In the genomic region with DNA sequence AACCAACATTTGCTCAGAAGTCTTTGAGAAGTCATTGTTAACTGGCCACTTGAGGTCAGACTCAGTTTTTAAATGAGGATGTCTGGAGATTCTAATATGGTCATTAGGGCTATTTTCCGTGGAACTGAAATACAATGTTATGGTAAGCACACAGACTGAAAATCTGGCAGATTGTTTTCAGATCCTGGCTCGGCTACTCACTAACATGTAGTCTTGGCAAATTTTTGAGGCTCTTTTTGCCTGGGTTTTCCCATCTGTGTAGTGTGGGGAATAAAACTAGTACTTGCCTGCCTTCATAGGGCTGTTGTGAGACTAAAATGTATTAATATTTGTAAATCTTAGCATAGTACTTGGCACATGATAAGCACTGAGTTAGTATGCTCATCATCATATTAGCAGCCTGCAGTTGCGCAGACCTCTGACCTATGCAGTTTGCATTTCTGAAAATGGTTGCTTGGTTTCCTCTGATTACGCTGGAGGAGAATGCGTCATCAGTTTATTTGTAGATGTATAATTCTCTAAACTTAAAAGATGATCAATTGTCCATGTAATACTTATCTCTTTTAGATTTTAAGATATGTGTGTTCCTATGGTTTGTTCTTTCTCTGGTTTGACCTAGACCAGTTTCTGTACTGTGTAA, we compare ENCODE assay signal across 15 cellular contexts.
"Had no signal": no experiment of that assay in that cellular context is flagged by ENCODE, and none has a peak within 500 bp of the region (broad histone marks: within the 10 kb centered on the region; RNA-seq: fewer than 3 reads in every experiment).

No MANE protein-coding gene starts in this region.

- H3K27me3 Mint-ChIP-seq: stimulated activated naive CD8-positive, alpha-beta T cell treated with anti-CD3 and anti-CD28 coated beads, Interleukin-15, Interleukin-2, amounts not matched to agents 100 ng/mL and 50 ng/mL, for 24 hours had no signal

- H3K27ac ChIP-seq: foreskin keratinocyte, thoracic aorta had no signal

- DNase-seq: activated CD4-positive, alpha-beta T cell treated with anti-CD3 and anti-CD28 coated beads, Interleukin-2, amount 50 U/mL, for 1 hour; activated naive CD4-positive, alpha-beta T cell treated with anti-CD3 and anti-CD28 coated beads, Interleukin-2, amount 50 U/mL, for 16 hours; activated T-cell treated with anti-CD3 and anti-CD28 coated beads for 4 hours; central memory CD4-positive, alpha-beta T cell; erythroblast; foreskin keratinocyte; kidney glomerular epithelial cell; mucosa of descending colon; stimulated activated CD4-positive, alpha-beta T cell treated with anti-CD3 and anti-CD28 coated beads, Interleukin-4, amount 100 ng/mL, for 1 hour; T-helper 17 cell had no signal

- H3K27me3 ChIP-seq: foreskin keratinocyte had no signal

- H3K4me3 ChIP-seq: mucosa of descending colon, prostate gland, thoracic aorta had no signal

- H3K4me3 Mint-ChIP-seq: activated T-helper 17 cell treated with anti-CD3 and anti-CD28 coated beads, Interleukin-2, amount 50 U/mL, for 72 hours; nephron; stimulated activated naive CD8-positive, alpha-beta T cell treated with anti-CD3 and anti-CD28 coated beads, Interleukin-15, Interleukin-2, amounts not matched to agents 100 ng/mL and 50 ng/mL, for 24 hours; T-helper 17 cell had no signal

- H3K27ac Mint-ChIP-seq: activated T-helper 17 cell treated with anti-CD3 and anti-CD28 coated beads, Interleukin-2, amount 50 U/mL, for 72 hours; nephron; stimulated activated naive CD8-positive, alpha-beta T cell treated with anti-CD3 and anti-CD28 coated beads, Interleukin-15, Interleukin-2, amounts not matched to agents 100 ng/mL and 50 ng/mL, for 24 hours; T-helper 17 cell had no signal

- H3K36me3 ChIP-seq: prostate gland, thoracic aorta had no signal

- H3K9me3 ChIP-seq: mucosa of descending colon, prostate gland, thoracic aorta had no signal

- H3K9me3 Mint-ChIP-seq: activated T-helper 17 cell treated with anti-CD3 and anti-CD28 coated beads, Interleukin-2, amount 50 U/mL, for 72 hours; nephron; stimulated activated naive CD8-positive, alpha-beta T cell treated with anti-CD3 and anti-CD28 coated beads, Interleukin-15, Interleukin-2, amounts not matched to agents 100 ng/mL and 50 ng/mL, for 24 hours had no signal

- ATAC-seq: activated T-helper 17 cell treated with anti-CD3 and anti-CD28 coated beads, Interleukin-2, amount 50 U/mL, for 72 hours; foreskin keratinocyte; mucosa of descending colon; T-helper 17 cell had no signal
